Comparison of ENCODE assay signal across 10 cellular contexts in the genomic region with DNA sequence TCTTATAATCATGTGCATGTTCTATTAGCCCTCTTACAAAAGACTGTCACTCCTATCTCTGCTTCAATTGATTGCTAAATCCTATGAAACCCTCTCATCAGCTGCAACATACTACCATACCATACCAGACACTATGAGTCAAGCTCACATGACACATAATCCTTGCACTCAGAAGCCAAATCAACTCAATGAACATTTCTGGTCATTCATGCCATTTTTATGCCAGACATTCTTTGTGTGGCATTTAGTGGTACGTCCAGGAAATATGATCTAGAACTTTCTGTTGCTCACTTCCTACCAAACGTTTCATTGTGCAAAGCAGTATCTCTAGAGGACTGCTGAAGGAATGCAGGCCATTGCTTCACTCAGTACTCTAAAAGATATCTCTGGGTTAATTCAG.
A peak's percentile ranks its signal among the peaks of the same experiment; 100 is the strongest.
DNase-seq lines count a peak whose midpoint lies in the region; ATAC-seq and TF ChIP-seq lines count a peak whose summit lies in the region.
"Had no signal": no experiment of that assay in that cellular context is flagged by ENCODE, and none has a peak within 500 bp of the region (broad histone marks: within the 10 kb centered on the region; RNA-seq: fewer than 3 reads in every experiment).

No MANE protein-coding gene starts in this region.

- H3K9ac ChIP-seq in PC-3 (ENCODE audit: low read length) (no peak overlapping the region), trophoblast cell (ENCODE audit: low read length) (no peak overlapping the region)

- no peak overlapping the region for H4K91ac ChIP-seq in trophoblast cell (ENCODE audit: low read depth, low read length)

- no peak overlapping the region for H2BK5ac ChIP-seq in trophoblast cell (ENCODE audit: low read depth, low read length, poor library complexity)

- H3K79me2 ChIP-seq in PC-3 (ENCODE audit: low read length), result no peaks in the 10 kb centered on the region
- no peaks in the 10 kb centered on the region for H3K79me2 ChIP-seq in trophoblast cell (ENCODE audit: control insufficient read depth, insufficient read depth, low read length, poor library complexity)

- no peaks in the 10 kb centered on the region for H3K9me2 ChIP-seq in PC-3 (replicated peaks; ENCODE audit: low read length)

- no peak overlapping the region for H2AFZ ChIP-seq in PC-3 (ENCODE audit: low read length)
- H2AFZ ChIP-seq in trophoblast cell (ENCODE audit: insufficient read depth, low read length, poor library complexity), result no peak overlapping the region

- H3K27ac Mint-ChIP-seq in CD8-positive, alpha-beta T cell, result no peak overlapping the region

- no peak for TF ChIP-seq CTCF in PC-3 (conservative IDR thresholded peaks at IDR 0.05; ENCODE audit: low read depth, low read length)
- TF ChIP-seq CTCF in CD8-positive, alpha-beta T cell (IDR thresholded peaks at IDR 0.05), result no peak

- no peak overlapping the region for H3K23ac ChIP-seq in trophoblast cell (ENCODE audit: low read length)

- H3K9me3 ChIP-seq in PC-3 (ENCODE audit: low read length) (no peaks in the 10 kb centered on the region), trophoblast cell (ENCODE audit: insufficient read depth, low read depth, low read length) (no peaks in the 10 kb centered on the region)
- no peaks in the 10 kb centered on the region for H3K9me3 ChIP-seq in CD8-positive, alpha-beta T cell (ENCODE audit: low read length)

- no peak overlapping the region for H3K4me3 Mint-ChIP-seq in CD8-positive, alpha-beta T cell

- peaks cover 20% of the 10 kb centered on the region for H3K4me1 Mint-ChIP-seq in CD8-positive, alpha-beta T cell (ENCODE audit: low read depth)

- H3F3A ChIP-seq in PC-3 (ENCODE audit: low read length, unreplicated experiment), result no peaks in the 10 kb centered on the region

- H3K18ac ChIP-seq in trophoblast cell (ENCODE audit: low read length), result no peak overlapping the region

- no peak overlapping the region for H3K27ac ChIP-seq in PC-3 (ENCODE audit: low read length)
- H3K27ac ChIP-seq in epithelial cell of prostate, result peak overlapping the region; percentile 85
- no peak overlapping the region for H3K27ac ChIP-seq in trophoblast cell (ENCODE audit: low read depth, low read length)
- H3K27ac ChIP-seq in CD8-positive, alpha-beta T cell (ENCODE audit: low read depth, low read length), result no peak overlapping the region

- no peaks in the 10 kb centered on the region for H3K9me3 Mint-ChIP-seq in CD8-positive, alpha-beta T cell

- H3K27me3 Mint-ChIP-seq in CD8-positive, alpha-beta T cell (ENCODE audit: low read depth), result no peaks in the 10 kb centered on the region

- H3K27me3 ChIP-seq in PC-3 (ENCODE audit: low read length) (no peaks in the 10 kb centered on the region), trophoblast cell (ENCODE audit: insufficient read depth, low read length) (no peaks in the 10 kb centered on the region)
- no peaks in the 10 kb centered on the region for H3K27me3 ChIP-seq in CD8-positive, alpha-beta T cell (ENCODE audit: insufficient read depth, low read length)

- H4K8ac ChIP-seq in trophoblast cell (ENCODE audit: low read depth, low read length), result no peak overlapping the region

- H3K4me2 ChIP-seq in PC-3 (ENCODE audit: low read length), result no peak overlapping the region
- H3K4me2 ChIP-seq in trophoblast cell (ENCODE audit: low read length), result no peak overlapping the region

- DNase-seq in ELR (ENCODE audit: low read depth) (peak; percentile 91), PC-3 (peak; percentile 66), epithelial cell of prostate (ENCODE audit: low read depth, low spot score) (peak; percentile 81), trophoblast cell (peak; percentile 72 to 96), NCI-H82 treated with DMSO at 0.1 percent for 48 hours (lab: John Stamatoyannopoulos, UW; ENCODE audit: unreplicated experiment) (no peak), NCI-H1436 treated with DMSO at 0.1 percent for 48 hours (lab: John Stamatoyannopoulos, UW) (no peak), NCI-H345 (lab: John Stamatoyannopoulos, UW) (no peak)
- no peak for DNase-seq in CD8-positive, alpha-beta T cell
- DNase-seq: head of caudate nucleus, NCI-H526 treated with DMSO at 0.1 percent for 48 hours had no signal

- H2AK5ac ChIP-seq in trophoblast cell (ENCODE audit: low read length), result no peak overlapping the region

- no TSS peak for BruUV-seq in PC-3 (replicated peaks; lab: Mats Ljungman, UMichigan)

- intact Hi-C loops in PC-3 (cut with micrococcal nuclease), result no loop called here
- intact Hi-C loops in CD8-positive, alpha-beta T cell (cut with DNase I, micrococcal nuclease), result no loop called here

- H2BK120ac ChIP-seq in trophoblast cell (ENCODE audit: insufficient read depth, low read length, poor library complexity), result no peak overlapping the region

- CTCF ChIA-PET in PC-3 (lab: Charles Lee), result no interaction called here
- CTCF ChIA-PET in CD8-positive, alpha-beta T cell (lab: Charles Lee), result no interaction called here

- no CpG with 5 or more reads among the region's 2 CpGs for WGBS in trophoblast cell (ENCODE audit: extremely low coverage, insufficient coverage, insufficient read length)

- H3K4me1 ChIP-seq in PC-3 (ENCODE audit: insufficient read depth, low read length), result peaks cover 7% of the 10 kb centered on the region
- H3K4me1 ChIP-seq in trophoblast cell (ENCODE audit: control insufficient read depth in 1 of 2, insufficient read depth in 2 of 2, low read length in 2 of 2), result peaks cover 0 to 7% of the 10 kb centered on the region in 2 experiments
- H3K4me1 ChIP-seq in CD8-positive, alpha-beta T cell (ENCODE audit: insufficient read depth, low read length), result peaks cover 18% of the 10 kb centered on the region

- no peak overlapping the region for H3K14ac ChIP-seq in trophoblast cell (ENCODE audit: low read length)

- H4K12ac ChIP-seq in trophoblast cell (ENCODE audit: low read depth, low read length), result no peak overlapping the region

- H3K36me3 Mint-ChIP-seq in CD8-positive, alpha-beta T cell, result peaks cover 48% of the 10 kb centered on the region

- ATAC-seq in PC-3, result peak; percentile 55
- no peak for ATAC-seq in CD8-positive, alpha-beta T cell

- H2BK12ac ChIP-seq in trophoblast cell (ENCODE audit: low read length), result no peak overlapping the region

- POLR2A ChIA-PET in PC-3 (lab: Charles Lee; ENCODE audit: unreplicated experiment), result no interaction called here
- POLR2A ChIA-PET in CD8-positive, alpha-beta T cell (lab: Charles Lee), result no interaction called here

- H3K36me3 ChIP-seq in PC-3 (ENCODE audit: low read depth, low read length), result no peaks in the 10 kb centered on the region
- no peaks in the 10 kb centered on the region for H3K36me3 ChIP-seq in trophoblast cell (ENCODE audit: control insufficient read depth in 1 of 2, insufficient read depth in 2 of 2, low read length in 2 of 2)
- no peaks in the 10 kb centered on the region for H3K36me3 ChIP-seq in CD8-positive, alpha-beta T cell (ENCODE audit: insufficient read depth, low read length)

- H3K4me3 ChIP-seq in PC-3 (ENCODE audit: low read length) (no peak overlapping the region), trophoblast cell (ENCODE audit: low read depth, low read length) (no peak overlapping the region)
- H3K4me3 ChIP-seq in CD8-positive, alpha-beta T cell (ENCODE audit: low read depth, low read length), result no peak overlapping the region

- H4K20me1 ChIP-seq in PC-3 (ENCODE audit: low read length), result no peaks in the 10 kb centered on the region

- H3K4ac ChIP-seq in trophoblast cell (ENCODE audit: low read depth, low read length), result no peak overlapping the region

- peaks cover 2% of the 10 kb centered on the region for H3K79me1 ChIP-seq in trophoblast cell (ENCODE audit: low read length)

Comparison
In these comparisons a context has a peak if more than half of its experiments do, and no peak if none do; other contexts are left out.
1. DNase-seq: peak in ELR (single experiment), PC-3 (single experiment), epithelial cell of prostate (single experiment) and trophoblast cell (2 of 2); none in CD8-positive, alpha-beta T cell (0 of 7), NCI-H82 treated with DMSO at 0.1 percent for 48 hours (single experiment), NCI-H1436 treated with DMSO at 0.1 percent for 48 hours (single experiment) and NCI-H345 (single experiment).